Comparison of ENCODE assay signal across 1 cellular context in the genomic region with DNA sequence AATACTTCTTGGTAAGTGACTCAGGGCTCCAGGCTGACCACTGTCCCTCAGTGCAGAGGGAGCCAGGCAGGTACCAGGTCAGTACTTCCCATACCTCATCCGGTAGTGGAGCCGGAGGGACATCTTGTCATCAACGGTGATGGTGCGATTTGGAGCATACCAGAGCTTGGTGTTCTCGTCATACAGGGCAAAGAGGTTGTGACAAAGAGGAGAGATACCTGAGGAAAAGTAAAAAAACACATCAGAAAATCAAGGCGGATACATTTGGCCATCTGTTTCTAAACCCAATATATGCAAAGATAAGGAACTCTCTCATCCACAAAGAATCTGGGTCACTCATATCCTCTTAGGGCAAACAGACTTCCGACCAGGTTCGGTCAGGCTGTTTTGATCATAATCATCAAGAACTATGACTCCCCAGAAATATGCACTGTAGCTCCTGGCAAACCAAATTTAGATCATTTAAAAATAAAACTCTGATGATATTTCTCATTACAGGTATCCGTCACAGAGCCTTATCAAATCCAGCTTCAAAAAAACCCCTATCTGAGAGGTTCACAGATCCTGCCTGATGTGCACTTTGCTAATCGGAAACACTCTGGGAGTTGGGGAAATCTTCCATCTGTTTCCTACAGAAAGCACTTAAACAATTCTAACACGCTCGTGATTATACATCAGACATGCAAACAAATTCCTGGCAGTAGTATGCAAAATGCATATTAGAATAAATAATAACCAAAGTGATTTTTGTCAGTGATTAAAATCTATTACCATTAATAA.
TF ChIP-seq lines count a peak whose summit lies in the region.

No MANE protein-coding gene starts in this region.

TF ChIP-seq in SK-N-SH treated with all-trans-retinoic acid at 6 μM for 48 hours, 23 proteins besides CTCF, POLR2A, EP300 and RAD21 (continued from another document):
- TF ChIP-seq, protein P1, sequence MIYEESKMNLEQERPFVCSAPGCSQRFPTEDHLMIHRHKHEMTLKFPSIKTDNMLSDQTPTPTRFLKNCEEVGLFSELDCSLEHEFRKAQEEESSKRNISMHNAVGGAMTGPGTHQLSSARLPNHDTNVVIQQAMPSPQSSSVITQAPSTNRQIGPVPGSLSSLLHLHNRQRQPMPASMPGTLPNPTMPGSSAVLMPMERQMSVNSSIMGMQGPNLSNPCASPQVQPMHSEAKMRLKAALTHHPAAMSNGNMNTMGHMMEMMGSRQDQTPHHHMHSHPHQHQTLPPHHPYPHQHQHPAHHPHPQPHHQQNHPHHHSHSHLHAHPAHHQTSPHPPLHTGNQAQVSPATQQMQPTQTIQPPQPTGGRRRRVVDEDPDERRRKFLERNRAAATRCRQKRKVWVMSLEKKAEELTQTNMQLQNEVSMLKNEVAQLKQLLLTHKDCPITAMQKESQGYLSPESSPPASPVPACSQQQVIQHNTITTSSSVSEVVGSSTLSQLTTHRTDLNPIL (CRISPR knock-in tag; IDR thresholded peaks at IDR 0.05; ENCODE audit: low read depth) = 0 out of 2 replicates have a peak, but pooled peaks have one; percentile 25
- no peak for TF ChIP-seq PPARA (CRISPR knock-in tag; IDR thresholded peaks at IDR 0.05; ENCODE audit: borderline replicate concordance)
- TF ChIP-seq ARNTL (CRISPR knock-in tag; IDR thresholded peaks at IDR 0.05; ENCODE audit: borderline replicate concordance, low read depth) = no peak
- TF ChIP-seq ZNF70 (CRISPR knock-in tag; IDR thresholded peaks at IDR 0.05) = no peak
- TF ChIP-seq SNAI2 (CRISPR knock-in tag; IDR thresholded peaks at IDR 0.05) = no peak
- no peak for TF ChIP-seq ZNF8 (CRISPR knock-in tag; IDR thresholded peaks at IDR 0.05)
- TF ChIP-seq, protein P2, sequence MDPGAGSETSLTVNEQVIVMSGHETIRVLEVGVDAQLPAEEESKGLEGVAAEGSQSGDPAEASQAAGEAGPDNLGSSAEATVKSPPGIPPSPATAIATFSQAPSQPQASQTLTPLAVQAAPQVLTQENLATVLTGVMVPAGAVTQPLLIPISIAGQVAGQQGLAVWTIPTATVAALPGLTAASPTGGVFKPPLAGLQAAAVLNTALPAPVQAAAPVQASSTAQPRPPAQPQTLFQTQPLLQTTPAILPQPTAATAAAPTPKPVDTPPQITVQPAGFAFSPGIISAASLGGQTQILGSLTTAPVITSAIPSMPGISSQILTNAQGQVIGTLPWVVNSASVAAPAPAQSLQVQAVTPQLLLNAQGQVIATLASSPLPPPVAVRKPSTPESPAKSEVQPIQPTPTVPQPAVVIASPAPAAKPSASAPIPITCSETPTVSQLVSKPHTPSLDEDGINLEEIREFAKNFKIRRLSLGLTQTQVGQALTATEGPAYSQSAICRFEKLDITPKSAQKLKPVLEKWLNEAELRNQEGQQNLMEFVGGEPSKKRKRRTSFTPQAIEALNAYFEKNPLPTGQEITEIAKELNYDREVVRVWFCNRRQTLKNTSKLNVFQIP (CRISPR knock-in tag; IDR thresholded peaks at IDR 0.05; ENCODE audit: borderline replicate concordance, low read depth) = no peak
- no peak for TF ChIP-seq RARB (CRISPR knock-in tag; IDR thresholded peaks at IDR 0.05)
- TF ChIP-seq TSHZ2 (CRISPR knock-in tag; IDR thresholded peaks at IDR 0.05) = peak; percentile 54; the same call in 1 of the 2 replicates
- no peak for TF ChIP-seq BACH2 (CRISPR knock-in tag; IDR thresholded peaks at IDR 0.05; ENCODE audit: borderline replicate concordance)
- no peak for TF ChIP-seq OSR1 (CRISPR knock-in tag; IDR thresholded peaks at IDR 0.05)
- no peak for TF ChIP-seq ESRRG (CRISPR knock-in tag; IDR thresholded peaks at IDR 0.05)
- TF ChIP-seq, protein P3, sequence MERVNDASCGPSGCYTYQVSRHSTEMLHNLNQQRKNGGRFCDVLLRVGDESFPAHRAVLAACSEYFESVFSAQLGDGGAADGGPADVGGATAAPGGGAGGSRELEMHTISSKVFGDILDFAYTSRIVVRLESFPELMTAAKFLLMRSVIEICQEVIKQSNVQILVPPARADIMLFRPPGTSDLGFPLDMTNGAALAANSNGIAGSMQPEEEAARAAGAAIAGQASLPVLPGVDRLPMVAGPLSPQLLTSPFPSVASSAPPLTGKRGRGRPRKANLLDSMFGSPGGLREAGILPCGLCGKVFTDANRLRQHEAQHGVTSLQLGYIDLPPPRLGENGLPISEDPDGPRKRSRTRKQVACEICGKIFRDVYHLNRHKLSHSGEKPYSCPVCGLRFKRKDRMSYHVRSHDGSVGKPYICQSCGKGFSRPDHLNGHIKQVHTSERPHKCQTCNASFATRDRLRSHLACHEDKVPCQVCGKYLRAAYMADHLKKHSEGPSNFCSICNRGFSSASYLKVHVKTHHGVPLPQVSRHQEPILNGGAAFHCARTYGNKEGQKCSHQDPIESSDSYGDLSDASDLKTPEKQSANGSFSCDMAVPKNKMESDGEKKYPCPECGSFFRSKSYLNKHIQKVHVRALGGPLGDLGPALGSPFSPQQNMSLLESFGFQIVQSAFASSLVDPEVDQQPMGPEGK (CRISPR knock-in tag; IDR thresholded peaks at IDR 0.05; ENCODE audit: borderline replicate concordance) = no peak
